In the genomic region with DNA sequence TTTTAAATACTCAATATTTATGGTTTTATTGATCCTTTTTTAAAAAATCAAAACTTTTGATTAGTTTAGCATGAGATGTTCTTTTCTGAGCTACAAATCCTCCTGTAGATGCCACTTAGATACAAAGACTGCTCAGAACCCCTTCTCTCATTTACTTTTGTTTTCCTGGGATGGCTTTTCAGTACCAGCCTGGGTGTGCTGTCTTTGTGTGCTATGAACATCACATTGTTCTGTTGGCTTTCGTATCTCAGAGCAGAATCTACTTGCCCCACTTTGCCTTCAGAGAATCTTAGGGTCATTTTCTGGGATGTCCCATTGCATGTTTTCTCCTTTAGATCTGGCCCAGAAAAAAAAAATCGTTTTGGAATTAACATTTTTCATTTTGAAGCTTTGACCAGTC, we compare ENCODE assay signal across 24 cellular contexts.
"Had no signal": no experiment of that assay in that cellular context is flagged by ENCODE, and none has a peak within 500 bp of the region (broad histone marks: within the 10 kb centered on the region; RNA-seq: fewer than 3 reads in every experiment).

No MANE protein-coding gene starts in this region.

- H3K27me3 ChIP-seq: ascending aorta, MG63, Peyer's patch, SJSA1 had no signal

- DNase-seq: activated CD4-positive, alpha-beta T cell treated with anti-CD3 and anti-CD28 coated beads for 48 hours; activated CD4-positive, alpha-beta T cell treated with anti-CD3 and anti-CD28 coated beads, Interleukin-2, amount 50 U/mL, for 4 hours; activated CD4-positive, CD25-positive, alpha-beta regulatory T cell treated with anti-CD3 and anti-CD28 coated beads, Interleukin-2, amount 50 U/mL, for 72 hours; activated CD8-positive, alpha-beta memory T cell treated with anti-CD3 and anti-CD28 coated beads, Interleukin-2, amount 50 U/mL, for 48 hours; activated CD8-positive, alpha-beta T cell treated with anti-CD3 and anti-CD28 coated beads, Interleukin-2, amount 10 ng/mL, durations not matched to agents 7 days and 5 days; activated T-cell treated with anti-CD3 and anti-CD28 coated beads, Interleukin-2, amount 50 U/mL, for 1 hour; MG63; NCI-H1105; NCI-H1436; NCI-H1694 treated with DMSO at 0.1 percent for 48 hours; NCI-H2029 treated with DMSO at 0.1 percent for 48 hours; NCI-H345; NCI-H510A; NCI-H526 treated with DMSO at 0.1 percent for 48 hours; NCI-H82; OCI-M1; Peyer's patch; SHP77; T-helper 17 cell; T-helper 9 cell had no signal

- H3K4me3 ChIP-seq: ascending aorta, MG63, Peyer's patch, SJSA1 had no signal

- H3K27ac ChIP-seq: ascending aorta, Peyer's patch, SJSA1 had no signal

- ATAC-seq: activated CD8-positive, alpha-beta T cell treated with anti-CD3 and anti-CD28 coated beads, Interleukin-2, amount 10 ng/mL, durations not matched to agents 7 days and 5 days; SK-N-SH treated with all-trans-retinoic acid at 6 μM for 48 hours; T-helper 17 cell; WTC11 had no signal

- H3K9me3 ChIP-seq: ascending aorta, MG63, Peyer's patch, SJSA1 had no signal

- H3K4me1 ChIP-seq: ascending aorta, Peyer's patch, SJSA1 had no signal

- H3K36me3 ChIP-seq: ascending aorta, MG63, Peyer's patch, SJSA1 had no signal
